ENCODE assay signal across 11 cellular contexts in genomic region chr10:16612148-16612742, GRCh38.
DNase-seq lines count a peak whose midpoint lies in the region; ATAC-seq and TF ChIP-seq lines count a peak whose summit lies in the region.
"Had no signal": no experiment of that assay in that cellular context is flagged by ENCODE, and none has a peak within 500 bp of the region (broad histone marks: within the 10 kb centered on the region; RNA-seq: fewer than 3 reads in every experiment).

No MANE protein-coding gene starts in this region.

- H3K27ac ChIP-seq in HEK293 (ENCODE audit: extremely low read depth, low read depth, low read length) (no peak overlapping the region), iPS DF 6.9 (ENCODE audit: low read length) (no peak overlapping the region)
- H3K27ac ChIP-seq: coronary artery, VCaP had no signal

- no peaks in the 10 kb centered on the region for H3K36me3 ChIP-seq in HEK293 (ENCODE audit: control insufficient read depth in 2 of 2, insufficient read depth in 1 of 2, low read length in 2 of 2)
- no peaks in the 10 kb centered on the region for H3K36me3 ChIP-seq in iPS DF 6.9 (ENCODE audit: control insufficient read depth, insufficient read depth, low read length)

- WGBS in iPS DF 6.9 (ENCODE audit: insufficient coverage, insufficient read length), result no CpG with 5 or more reads among the region's 4 CpGs

- POLR2A ChIA-PET in HEK293 (lab: Yijun Ruan, JAX), result no interaction called here

- no peaks in the 10 kb centered on the region for H3K27me3 ChIP-seq in iPS DF 6.9 (ENCODE audit: control insufficient read depth, insufficient read depth, low read length)

- H3K4me1 ChIP-seq in HEK293 (ENCODE audit: control insufficient read depth, insufficient read depth, low read length) (no peaks in the 10 kb centered on the region), iPS DF 6.9 (ENCODE audit: control insufficient read depth, insufficient read depth, low read length) (no peaks in the 10 kb centered on the region)

- TF ChIP-seq CTCF in HEK293 (tag by site-specific recombination; IDR thresholded peaks at IDR 0.05), result no peak

- CTCF ChIA-PET in HEK293 (lab: Yijun Ruan, JAX), result no interaction called here

- H3K4me3 ChIP-seq in HEK293 (ENCODE audit: low read depth, low read length) (no peak overlapping the region), iPS DF 6.9 (ENCODE audit: low read length) (no peak overlapping the region)
- H3K4me3 ChIP-seq: coronary artery had no signal

- ATAC-seq in HG02973 (IDR thresholded peaks at IDR 0.05; ENCODE audit: unreplicated experiment), result no peak

- no peaks in the 10 kb centered on the region for H3K9me3 ChIP-seq in HEK293 (ENCODE audit: control insufficient read depth, insufficient read depth, low read depth, low read length)
- no peaks in the 10 kb centered on the region for H3K9me3 ChIP-seq in iPS DF 6.9 (ENCODE audit: control insufficient read depth, insufficient read depth, low read length)

- DNase-seq in AG20443 (ENCODE audit: low spot score) (peak; percentile 35), iPS DF 6.9 (ENCODE audit: low read depth, low spot score) (peak; percentile 45), NCI-H1105 treated with DMSO at 0.1 percent for 48 hours (lab: John Stamatoyannopoulos, UW) (no peak), NCI-H2196 (lab: John Stamatoyannopoulos, UW; ENCODE audit: unreplicated experiment) (no peak)
- peak; percentile 3 to 8 for DNase-seq in activated CD4-positive, alpha-beta T cell treated with anti-CD3 and anti-CD28 coated beads, Interleukin-2, amount 50 U/mL, for 48 hours
- DNase-seq in stimulated activated naive CD4-positive, alpha-beta T cell treated with Interleukin-2 at 50 U/mL for 16 hours (lab: John Stamatoyannopoulos, UW), result no peak
- DNase-seq: NCI-H2029 treated with DMSO at 0.1 percent for 48 hours had no signal

TF ChIP-seq in HEK293, 187 proteins besides CTCF, POLR2A, EP300 and RAD21:
- peak; percentile 95 for TF ChIP-seq REST (tag by site-specific recombination; IDR thresholded peaks at IDR 0.05)
- TF ChIP-seq ZNF121 (tag by site-specific recombination; IDR thresholded peaks at IDR 0.05), result no peak

Comparison
In these comparisons a context has a peak if more than half of its experiments do, and no peak if none do; other contexts are left out.
1. DNase-seq: peak in AG20443 (single experiment), activated CD4-positive, alpha-beta T cell treated with anti-CD3 and anti-CD28 coated beads, Interleukin-2, amount 50 U/mL, for 48 hours (2 of 2) and iPS DF 6.9 (single experiment); none in stimulated activated naive CD4-positive, alpha-beta T cell treated with Interleukin-2 at 50 U/mL for 16 hours (single experiment), NCI-H1105 treated with DMSO at 0.1 percent for 48 hours (single experiment) and NCI-H2196 (single experiment).